In the genomic region with DNA sequence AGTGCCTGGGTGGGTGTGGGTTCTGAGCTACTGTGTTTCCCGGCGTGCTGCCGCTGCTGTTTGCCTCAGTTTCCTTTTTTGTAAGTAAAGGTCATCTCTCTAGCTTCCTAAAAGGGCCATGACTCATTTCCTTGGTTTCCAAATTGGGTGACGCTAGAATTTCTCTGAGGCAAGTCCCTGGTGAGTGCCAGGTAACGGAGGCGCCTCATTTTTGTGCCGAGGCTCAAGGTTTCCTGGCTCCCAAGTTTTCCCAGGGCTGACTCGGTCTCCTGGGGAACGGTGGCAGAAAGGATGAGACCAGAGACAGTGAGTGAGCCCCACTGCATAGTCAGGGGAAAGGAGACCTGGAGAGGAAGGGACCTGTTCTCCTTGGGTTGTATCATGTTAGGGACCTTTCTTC, we compare ENCODE assay signal across 20 cellular contexts.
"Had no signal": no experiment of that assay in that cellular context is flagged by ENCODE, and none has a peak within 500 bp of the region (broad histone marks: within the 10 kb centered on the region; RNA-seq: fewer than 3 reads in every experiment).

No MANE protein-coding gene starts in this region.

- H3K9me3 ChIP-seq: ascending aorta, breast epithelium, gastroesophageal sphincter, lower lobe of right lung, neutrophil, SJCRH30 had no signal

- H3K27me3 ChIP-seq: ascending aorta, breast epithelium, gastroesophageal sphincter, neutrophil, SJCRH30 had no signal

- H3K9me3 Mint-ChIP-seq: activated CD4-positive, alpha-beta T cell treated with anti-CD3 and anti-CD28 coated beads, Interleukin-2, amount 10 ng/mL, durations not matched to agents 7 days and 5 days; activated T-cell treated with anti-CD3 and anti-CD28 coated beads, Interleukin-2, amount 50 U/mL, for 24 hours; stimulated activated naive B cell treated with anti-CD40 and anti-IgM and Interleukin-4, amounts not matched to agents 10 μg/mL and 1 μg/mL and 100 μg/mL, for 72 hours; T-helper 2 cell treated with Interferon-gamma antibody and Interleukin-4, amounts not matched to agents 5 μg/mL and 100 μg/mL, for 36 hours; type B pancreatic cell had no signal

- DNase-seq: activated CD4-positive, alpha-beta T cell treated with anti-CD3 and anti-CD28 coated beads, Interleukin-2, amount 10 ng/mL, durations not matched to agents 7 days and 5 days; activated CD4-positive, CD25-positive, alpha-beta regulatory T cell; activated CD8-positive, alpha-beta memory T cell treated with anti-CD3 and anti-CD28 coated beads, Interleukin-2, amount 10 ng/mL, durations not matched to agents 7 days and 5 days; activated gamma-delta T cell treated with Interleukin-2 at 50 U/mL for 16 hours; activated T-cell treated with anti-CD3 and anti-CD28 coated beads, Interleukin-2, amount 50 U/mL, for 24 hours; erythroblast; left colon; lower lobe of right lung; naive thymus-derived CD4-positive, alpha-beta T cell; retina; SJCRH30; stimulated activated CD4-positive, alpha-beta T cell treated with anti-CD3 and anti-CD28 coated beads, Interleukin-12 subunit alpha, Interleukin-12 subunit beta, amount 100 ng/mL, for 4 hours; stimulated activated CD4-positive, alpha-beta T cell treated with anti-CD3 and anti-CD28 coated beads, Interleukin-2, amount 100 ng/mL, for 24 hours; stimulated activated naive B cell treated with anti-CD40 and anti-IgM and Interleukin-4, amounts not matched to agents 10 μg/mL and 1 μg/mL and 100 μg/mL, for 72 hours had no signal

- H3K4me3 Mint-ChIP-seq: activated CD4-positive, alpha-beta T cell treated with anti-CD3 and anti-CD28 coated beads, Interleukin-2, amount 10 ng/mL, durations not matched to agents 7 days and 5 days; activated CD8-positive, alpha-beta memory T cell treated with anti-CD3 and anti-CD28 coated beads, Interleukin-2, amount 10 ng/mL, durations not matched to agents 7 days and 5 days; activated T-cell treated with anti-CD3 and anti-CD28 coated beads, Interleukin-2, amount 50 U/mL, for 24 hours; T-helper 2 cell treated with Interferon-gamma antibody and Interleukin-4, amounts not matched to agents 5 μg/mL and 100 μg/mL, for 36 hours; type B pancreatic cell had no signal

- H3K36me3 ChIP-seq: breast epithelium, lower lobe of right lung had no signal

- H3K27ac Mint-ChIP-seq: activated CD4-positive, alpha-beta T cell treated with anti-CD3 and anti-CD28 coated beads, Interleukin-2, amount 10 ng/mL, durations not matched to agents 7 days and 5 days; activated CD8-positive, alpha-beta memory T cell treated with anti-CD3 and anti-CD28 coated beads, Interleukin-2, amount 10 ng/mL, durations not matched to agents 7 days and 5 days; activated T-cell treated with anti-CD3 and anti-CD28 coated beads, Interleukin-2, amount 50 U/mL, for 24 hours; stimulated activated naive B cell treated with anti-CD40 and anti-IgM and Interleukin-4, amounts not matched to agents 10 μg/mL and 1 μg/mL and 100 μg/mL, for 72 hours; T-helper 2 cell treated with Interferon-gamma antibody and Interleukin-4, amounts not matched to agents 5 μg/mL and 100 μg/mL, for 36 hours; type B pancreatic cell had no signal

- H3K4me1 ChIP-seq: ascending aorta, breast epithelium, lower lobe of right lung, SJCRH30 had no signal

- ATAC-seq: activated CD8-positive, alpha-beta memory T cell treated with anti-CD3 and anti-CD28 coated beads, Interleukin-2, amount 10 ng/mL, durations not matched to agents 7 days and 5 days; gastroesophageal sphincter; left colon; lower lobe of right lung; naive thymus-derived CD4-positive, alpha-beta T cell had no signal

- H3K27ac ChIP-seq: ascending aorta, breast epithelium, gastroesophageal sphincter, lower lobe of right lung, neutrophil, SJCRH30 had no signal

- H3K27me3 Mint-ChIP-seq: activated CD4-positive, alpha-beta T cell treated with anti-CD3 and anti-CD28 coated beads, Interleukin-2, amount 10 ng/mL, durations not matched to agents 7 days and 5 days; activated CD8-positive, alpha-beta memory T cell treated with anti-CD3 and anti-CD28 coated beads, Interleukin-2, amount 10 ng/mL, durations not matched to agents 7 days and 5 days; activated T-cell treated with anti-CD3 and anti-CD28 coated beads, Interleukin-2, amount 50 U/mL, for 24 hours; naive thymus-derived CD4-positive, alpha-beta T cell; stimulated activated naive B cell treated with anti-CD40 and anti-IgM and Interleukin-4, amounts not matched to agents 10 μg/mL and 1 μg/mL and 100 μg/mL, for 72 hours; type B pancreatic cell had no signal

- H3K4me3 ChIP-seq: ascending aorta, breast epithelium, gastroesophageal sphincter, lower lobe of right lung, SJCRH30 had no signal
